In genomic region chr6:96934087-96934486, GRCh38 we compare ENCODE assay signal across 16 cellular contexts. TPM values are rescaled to one million over a fixed set of nuclear protein-coding genes. Genes with fewer than 3 reads are reported as not detected.
DNase-seq lines count a peak whose midpoint lies in the region; ATAC-seq and TF ChIP-seq lines count a peak whose summit lies in the region.
"Had no signal": no experiment of that assay in that cellular context is flagged by ENCODE, and none has a peak within 500 bp of the region (broad histone marks: within the 10 kb centered on the region; RNA-seq: fewer than 3 reads in every experiment).

No MANE protein-coding gene starts in this region.

- TF ChIP-seq CTCF in MCF 10A (IDR thresholded peaks at IDR 0.05; ENCODE audit: unreplicated experiment): no peak

- peak; percentile 76 for ATAC-seq in GM19351 (IDR thresholded peaks at IDR 0.05; ENCODE audit: unreplicated experiment)
- peak; percentile 54 for ATAC-seq in HG03095 (IDR thresholded peaks at IDR 0.05; ENCODE audit: unreplicated experiment)
- peak; percentile 34 for ATAC-seq in activated T-helper 17 cell treated with anti-CD3 and anti-CD28 coated beads, Interleukin-2, amount 50 U/mL, for 72 hours (replicated peaks)
- ATAC-seq: A549 had no signal

- CTCF ChIA-PET in MCF 10A (lab: Yijun Ruan, JAX): no interaction called here

- no TSS peak for BruUV-seq in MCF 10A (replicated peaks; lab: Mats Ljungman, UMichigan)

- H3K27ac Mint-ChIP-seq in activated T-helper 17 cell treated with anti-CD3 and anti-CD28 coated beads, Interleukin-2, amount 50 U/mL, for 72 hours: no peak overlapping the region
- no peak overlapping the region for H3K27ac Mint-ChIP-seq in MCF 10A (ENCODE audit: low read depth, unreplicated experiment)
- H3K27ac Mint-ChIP-seq: CD4-positive, alpha-beta memory T cell; HFFc6 had no signal

- no peak for DNase-seq in inferior parietal cortex (ENCODE audit: extremely low spot score)
- DNase-seq in mesenteric fat pad (ENCODE audit: low spot score): no peak
- DNase-seq in MCF 10A (ENCODE audit: unreplicated experiment): no peak
- DNase-seq: BE2C; CD4-positive, alpha-beta memory T cell; DMS79; HCEC 1CT; HFFc6; IMR-90; Kasumi-1; KBM-7 had no signal

- no peak overlapping the region for H3K4me3 Mint-ChIP-seq in activated T-helper 17 cell treated with anti-CD3 and anti-CD28 coated beads, Interleukin-2, amount 50 U/mL, for 72 hours
- H3K4me3 Mint-ChIP-seq in MCF 10A (ENCODE audit: unreplicated experiment): no peak overlapping the region
- H3K4me3 Mint-ChIP-seq: CD4-positive, alpha-beta memory T cell; HFFc6 had no signal

- no peaks in the 10 kb centered on the region for H3K27me3 Mint-ChIP-seq in activated T-helper 17 cell treated with anti-CD3 and anti-CD28 coated beads, Interleukin-2, amount 50 U/mL, for 72 hours
- H3K27me3 Mint-ChIP-seq in MCF 10A (ENCODE audit: insufficient read depth, unreplicated experiment): peaks cover 67% of the 10 kb centered on the region

- no peaks in the 10 kb centered on the region for H3K36me3 Mint-ChIP-seq in activated T-helper 17 cell treated with anti-CD3 and anti-CD28 coated beads, Interleukin-2, amount 50 U/mL, for 72 hours (ENCODE audit: low read depth)
- H3K36me3 Mint-ChIP-seq in MCF 10A (ENCODE audit: insufficient read depth, unreplicated experiment): peaks cover 2% of the 10 kb centered on the region

- POLR2A ChIA-PET in MCF 10A (lab: Yijun Ruan, JAX): no interaction called here

- no peaks in the 10 kb centered on the region for H3K9me3 Mint-ChIP-seq in activated T-helper 17 cell treated with anti-CD3 and anti-CD28 coated beads, Interleukin-2, amount 50 U/mL, for 72 hours
- no peaks in the 10 kb centered on the region for H3K9me3 Mint-ChIP-seq in MCF 10A (ENCODE audit: unreplicated experiment)
- H3K9me3 Mint-ChIP-seq: HFFc6 had no signal

- intact Hi-C loops in MCF 10A (cut with micrococcal nuclease): no loop called here

- H3K4me1 Mint-ChIP-seq in activated T-helper 17 cell treated with anti-CD3 and anti-CD28 coated beads, Interleukin-2, amount 50 U/mL, for 72 hours: peaks cover 1% of the 10 kb centered on the region
- peaks cover 6% of the 10 kb centered on the region for H3K4me1 Mint-ChIP-seq in MCF 10A (ENCODE audit: insufficient read depth, unreplicated experiment)
- H3K4me1 Mint-ChIP-seq: CD4-positive, alpha-beta memory T cell had no signal

RNA-seq across cellular contexts. Expression of gene KLHL32, which starts 9.6 kb away (rescaled TPM):
- 1 to 10 TPM; 1.6 to 3.0 TPM for total RNA-seq in activated T-helper 17 cell treated with anti-CD3 and anti-CD28 coated beads, Interleukin-2, amount 50 U/mL, for 72 hours
- total RNA-seq in mesenteric fat pad: 0.16 TPM
- total RNA-seq in MCF 10A (2022): not detected in 2 replicates
- total RNA-seq: G401, HFFc6, IMR-90 had no signal

RNA-seq across cellular contexts. Expression of gene NDUFAF4, which starts 36.4 kb away (rescaled TPM):
- total RNA-seq in activated T-helper 17 cell treated with anti-CD3 and anti-CD28 coated beads, Interleukin-2, amount 50 U/mL, for 72 hours: 10 to 100 TPM; 20.2 to 44.1 TPM
- total RNA-seq in mesenteric fat pad: 49.3 TPM
- 29.8 and 42.5 TPM in 2 replicates for total RNA-seq in MCF 10A (2022)
